8 cellular contexts compared by ENCODE assay signal in the genomic region with DNA sequence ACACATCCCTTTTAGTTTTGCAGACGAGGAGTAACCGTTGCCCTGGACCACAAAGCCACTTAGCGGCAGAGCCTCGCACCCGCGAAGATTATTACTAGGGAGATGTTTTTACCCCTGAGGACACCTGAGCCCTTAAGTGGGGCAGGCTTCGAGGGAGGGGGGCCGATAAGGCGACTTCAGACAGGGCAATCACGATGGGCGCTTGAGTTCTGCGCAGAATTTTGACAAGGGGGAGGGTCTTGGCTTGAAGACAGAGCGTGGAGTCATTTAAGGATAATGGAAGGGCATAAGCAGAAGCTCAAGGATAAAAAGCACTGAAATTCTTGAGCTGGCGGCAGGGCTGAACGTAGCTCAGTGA. TPM values are rescaled to one million over a fixed set of nuclear protein-coding genes. Genes with fewer than 3 reads are reported as not detected.
A peak's percentile ranks its signal among the peaks of the same experiment; 100 is the strongest.
DNase-seq lines count a peak whose midpoint lies in the region; ATAC-seq and TF ChIP-seq lines count a peak whose summit lies in the region.

No MANE protein-coding gene starts in this region.

- no peaks in the 10 kb centered on the region for H3K9me3 Mint-ChIP-seq in IgD-negative memory B cell

- H3K36me3 Mint-ChIP-seq in IgD-negative memory B cell = no peaks in the 10 kb centered on the region

- ATAC-seq in GM19324 (IDR thresholded peaks at IDR 0.05; ENCODE audit: low FRiP score, unreplicated experiment) = peak; percentile 3
- no peak for ATAC-seq in upper lobe of left lung (ENCODE audit: low FRiP score in 2 of 2)

- H3K9me3 ChIP-seq in mononuclear cell (ENCODE audit: low read depth, low read length) = no peaks in the 10 kb centered on the region
- no peaks in the 10 kb centered on the region for H3K9me3 ChIP-seq in upper lobe of left lung

- no peak for TF ChIP-seq POLR2A in upper lobe of left lung (IDR thresholded peaks at IDR 0.05)

- peak overlapping the region; percentile 80 for H3K4me3 ChIP-seq in mononuclear cell (ENCODE audit: low read length)
- H3K4me3 ChIP-seq in upper lobe of left lung = peak overlapping the region; percentile 37 to 83 (median 69)

- H3K27me3 ChIP-seq in mononuclear cell (ENCODE audit: insufficient read depth, low read length) = no peaks in the 10 kb centered on the region
- H3K27me3 ChIP-seq in upper lobe of left lung = no peaks in the 10 kb centered on the region

- peak overlapping the region; percentile 63 for H3K27ac ChIP-seq in C4-2B
- peak overlapping the region; percentile 81 to 91 (median 86) for H3K27ac ChIP-seq in upper lobe of left lung

- peak overlapping the region; percentile 86 to 94 (median 92) for H3K4me3 Mint-ChIP-seq in IgD-negative memory B cell

- H3K27ac Mint-ChIP-seq in IgD-negative memory B cell = peak overlapping the region; percentile 36 to 90 (median 89)

- H3K36me3 ChIP-seq in upper lobe of left lung = no peaks in the 10 kb centered on the region

- H3K4me1 Mint-ChIP-seq in IgD-negative memory B cell = peaks cover 6 to 20% (median 17%) of the 10 kb centered on the region in 3 donors

- 2 to 6% methylated on average over 15 of the region's 15 CpGs for WGBS in upper lobe of left lung, 2 donors

- no peak for TF ChIP-seq EP300 in upper lobe of left lung (IDR thresholded peaks at IDR 0.05)

- DNase-seq in T-helper 22 cell (ENCODE audit: low read depth) (peak; percentile 39), ecto neural progenitor cell (ENCODE audit: low spot score) (peak; percentile 52), upper lobe of left lung (peak in 1 of 2 donors; percentile 21), SK-N-DZ (ENCODE audit: low spot score) (no peak)

- TF ChIP-seq CTCF in C4-2B (conservative IDR thresholded peaks at IDR 0.05) = no peak
- TF ChIP-seq CTCF in upper lobe of left lung (IDR thresholded peaks at IDR 0.05) = no peak

- H3K4me1 ChIP-seq in mononuclear cell (ENCODE audit: insufficient read depth, low read length) = peaks cover 16% of the 10 kb centered on the region
- peaks cover 4 to 14% (median 9%) of the 10 kb centered on the region in 4 donors for H3K4me1 ChIP-seq in upper lobe of left lung

- H3K27me3 Mint-ChIP-seq in IgD-negative memory B cell = no peaks in the 10 kb centered on the region

RNA-seq across cellular contexts. Expression of gene TTK, which starts 0.6 kb away (rescaled TPM):
- polyA plus RNA-seq in IgD-negative memory B cell = 0.50 TPM
- total RNA-seq in mononuclear cell (0.52 TPM), upper lobe of left lung (1 to 10 TPM in 2 of 6 donors, under 1 TPM in 2, not detected in 2; 0.91 to 2.3 (median 1.4) TPM)
- 82.8 and 104 TPM in 2 replicates for polyA plus RNA-seq in SK-N-DZ (2014; cell fraction: cytosol; rRNA removed)
- polyA plus RNA-seq in SK-N-DZ (2014; cell fraction: nucleus; rRNA removed) = 83.3 and 84.8 TPM in 2 replicates

RNA-seq across cellular contexts. Expression of gene ELOVL4, which starts 56.5 kb away (rescaled TPM):
- polyA plus RNA-seq in IgD-negative memory B cell = not detected
- 0.73 TPM for total RNA-seq in mononuclear cell
- total RNA-seq in upper lobe of left lung = under 1 TPM in 3 of 6 donors, not detected in 3; 0.17 to 0.49 (median 0.37) TPM
- 13.0 and 13.1 TPM in 2 replicates for polyA plus RNA-seq in SK-N-DZ (2014; cell fraction: cytosol; rRNA removed)
- polyA plus RNA-seq in SK-N-DZ (2014; cell fraction: nucleus; rRNA removed) = 4.1 and 5.9 TPM in 2 replicates
